8 cellular contexts compared by ENCODE assay signal in the genomic region with DNA sequence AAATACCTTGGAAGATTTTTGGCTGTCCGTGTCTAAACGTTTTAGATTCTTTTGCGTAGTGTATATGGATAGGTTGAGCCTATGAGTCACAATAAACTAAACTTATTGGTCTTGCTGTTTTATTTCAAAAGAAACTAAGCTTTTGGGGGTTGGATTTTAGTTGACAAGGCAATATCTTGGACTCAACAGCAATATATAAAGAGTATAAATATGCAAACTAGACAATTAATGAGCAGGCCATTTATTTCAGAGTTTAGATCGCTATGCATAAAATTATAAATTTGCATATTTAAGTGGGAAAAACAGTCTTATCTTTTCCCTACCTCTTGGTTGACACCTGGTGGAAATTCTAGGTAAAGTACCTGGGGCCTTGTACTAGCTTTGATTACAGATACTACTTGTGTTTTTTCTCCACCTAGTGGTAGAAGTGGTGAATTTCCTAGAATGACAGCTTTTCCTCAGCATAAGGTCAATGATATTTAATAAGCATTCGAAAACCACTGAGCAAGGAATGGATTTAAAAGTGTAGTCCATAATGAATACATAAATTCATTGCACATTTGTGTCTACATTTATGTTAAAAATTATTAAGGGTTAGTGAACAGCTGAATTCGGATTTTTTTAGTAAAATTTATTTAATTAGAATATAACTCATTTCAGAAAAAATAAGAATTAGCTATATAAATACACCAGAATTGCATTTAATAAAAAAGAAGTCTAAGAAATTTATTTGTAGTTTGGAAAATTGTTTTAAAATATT. TPM values are rescaled to one million over a fixed set of nuclear protein-coding genes. Genes with fewer than 3 reads are reported as not detected.
DNase-seq lines count a peak whose midpoint lies in the region; ATAC-seq and TF ChIP-seq lines count a peak whose summit lies in the region.

No MANE protein-coding gene starts in this region.

- H3K36me3 ChIP-seq in DND-41 (ENCODE audit: insufficient read depth, low read length) (no peaks in the 10 kb centered on the region; the same call in 1 of the 2 replicates), body of pancreas (replicated peaks in 1 of 2; ENCODE audit: insufficient read depth in 1 of 2, low read depth in 2 of 2) (no peaks in the 10 kb centered on the region), skeletal muscle tissue (ENCODE audit: control insufficient read depth in 3 of 3, insufficient read depth in 3 of 3, low read length in 3 of 3) (no peaks in the 10 kb centered on the region)

- intact Hi-C loops in body of pancreas (cut with DNase I), result loop anchor here (5.0 kb wide), 1 partner anchor 163 kb away; no protein-coding TSS in a partner anchor

- H3K9me3 ChIP-seq in DND-41 (ENCODE audit: insufficient read depth, low read length, severe bottlenecking) (no peaks in the 10 kb centered on the region), body of pancreas (no peaks in the 10 kb centered on the region), skeletal muscle tissue (ENCODE audit: control insufficient read depth in 3 of 3, low read length in 3 of 3) (no peaks in the 10 kb centered on the region)

- WGBS in body of pancreas, 2 donors, result 3 to 6% methylated on average over 6 of the region's 6 CpGs

- 0 out of 3 replicates have a peak, but pooled peaks have one; percentile 6 for ATAC-seq in DND-41 (ENCODE audit: insufficient read depth, low read depth)
- ATAC-seq in GM21515 (IDR thresholded peaks at IDR 0.05; ENCODE audit: unreplicated experiment), result peak; percentile 15
- ATAC-seq in body of pancreas, result peak; percentile 22

- no peaks in the 10 kb centered on the region for H4K20me1 ChIP-seq in DND-41 (ENCODE audit: insufficient read depth, low read length)

- H3K4me2 ChIP-seq in DND-41 (ENCODE audit: insufficient read depth, low read length), result peak overlapping the region; percentile 81

- peaks cover 31% of the 10 kb centered on the region for H3K79me2 ChIP-seq in DND-41 (ENCODE audit: insufficient read depth, low read length)

- H2AFZ ChIP-seq in DND-41 (ENCODE audit: low read depth, low read length), result no peak overlapping the region

- H3K9ac ChIP-seq in DND-41 (ENCODE audit: low read depth, low read length) (peak overlapping the region; percentile 100), skeletal muscle tissue (ENCODE audit: low read depth in 1 of 3, low read length in 3 of 3) (peak overlapping the region in 1 of 3 donors; percentile 95)

- no peaks in the 10 kb centered on the region for H3K27me3 ChIP-seq in DND-41 (ENCODE audit: insufficient read depth, low read length, poor library complexity)
- H3K27me3 ChIP-seq in body of pancreas, result no peaks in the 10 kb centered on the region
- no peaks in the 10 kb centered on the region for H3K27me3 ChIP-seq in skeletal muscle tissue (ENCODE audit: control insufficient read depth in 3 of 3, insufficient read depth in 3 of 3, low read length in 3 of 3)

- TF ChIP-seq CTCF in DND-41 (IDR thresholded peaks at IDR 0.05; ENCODE audit: borderline replicate concordance, extremely low read depth, low read length, poor library complexity, severe bottlenecking), result peak; percentile 99
- TF ChIP-seq CTCF in body of pancreas (IDR thresholded peaks at IDR 0.05), result peak; percentile 91 to 100 (median 100)

- TF ChIP-seq POLR2A in body of pancreas (IDR thresholded peaks at IDR 0.05), result no peak

- DNase-seq in DND-41, result peak; percentile 60
- peak; percentile 92 for DNase-seq in LHCN-M2 (ENCODE audit: low read depth)
- peak; percentile 28 for DNase-seq in OCI-M2 (lab: John Stamatoyannopoulos, UW; ENCODE audit: unreplicated experiment)
- DNase-seq in body of pancreas, result peak; percentile 53 to 85 (median 64)
- peak; percentile 69 for DNase-seq in iPS-NIHi7 (ENCODE audit: extremely low spot score)
- no peak for DNase-seq in stimulated activated CD8-positive, alpha-beta memory T cell treated with anti-CD3 and anti-CD28 coated beads, Interleukin-4, amount 100 ng/mL, for 48 hours

- peak overlapping the region in 1 of 2 experiments; percentile 86; a peak in 2 of 4 replicates for H3K4me3 ChIP-seq in DND-41 (ENCODE audit: low read depth in 1 of 2, low read length in 2 of 2)
- H3K4me3 ChIP-seq in body of pancreas, result no peak overlapping the region
- H3K4me3 ChIP-seq in skeletal muscle tissue (ENCODE audit: low read length in 3 of 3), result peak overlapping the region in 2 of 3 donors; percentile 30 to 71

- H3K4me1 ChIP-seq in DND-41 (ENCODE audit: insufficient read depth, low read length), result peaks cover 11% of the 10 kb centered on the region
- H3K4me1 ChIP-seq in body of pancreas, result peaks cover 10% of the 10 kb centered on the region
- peaks cover 0 to 10% (median 7%) of the 10 kb centered on the region in 3 donors for H3K4me1 ChIP-seq in skeletal muscle tissue (ENCODE audit: control insufficient read depth in 3 of 3, insufficient read depth in 3 of 3, low read length in 3 of 3)

- H3K27ac ChIP-seq in DND-41 (ENCODE audit: low read length) (peak overlapping the region; percentile 97), body of pancreas (peak overlapping the region; percentile 95 to 100 (median 98)), skeletal muscle tissue (ENCODE audit: low read depth, low read length) (peak overlapping the region; percentile 99)

RNA-seq across cellular contexts. Expression of a gene that starts 1.7 kb away (rescaled TPM):
- total RNA-seq in LHCN-M2 (2014; rRNA removed) (45.4 and 45.7 TPM in 2 replicates), body of pancreas (10 to 100 TPM in 1 of 2 donors, 1 to 10 TPM in 1; 8.6 to 29.3 TPM), skeletal muscle tissue (132 TPM)
- 7.3 TPM for polyA plus RNA-seq in LHCN-M2 (2012)

Comparison
In these comparisons a context has a peak if more than half of its experiments do, and no peak if none do; other contexts are left out.
1. H3K4me3 ChIP-seq: peak in skeletal muscle tissue (2 of 3); none in body of pancreas (0 of 2).
2. Peak in every context shown above with its lines, with median percentiles within 50 percentile points of each other: ATAC-seq and H3K27ac ChIP-seq.